Comparison of ENCODE assay signal across 1 cellular context in genomic region chr1:63442141-63442475, GRCh38.
TF ChIP-seq lines count a peak whose summit lies in the region.

No MANE protein-coding gene starts in this region.

TF ChIP-seq in SK-N-SH, 30 proteins besides CTCF, POLR2A, EP300 and RAD21 (continued from another document):
- TF ChIP-seq, protein P1, sequence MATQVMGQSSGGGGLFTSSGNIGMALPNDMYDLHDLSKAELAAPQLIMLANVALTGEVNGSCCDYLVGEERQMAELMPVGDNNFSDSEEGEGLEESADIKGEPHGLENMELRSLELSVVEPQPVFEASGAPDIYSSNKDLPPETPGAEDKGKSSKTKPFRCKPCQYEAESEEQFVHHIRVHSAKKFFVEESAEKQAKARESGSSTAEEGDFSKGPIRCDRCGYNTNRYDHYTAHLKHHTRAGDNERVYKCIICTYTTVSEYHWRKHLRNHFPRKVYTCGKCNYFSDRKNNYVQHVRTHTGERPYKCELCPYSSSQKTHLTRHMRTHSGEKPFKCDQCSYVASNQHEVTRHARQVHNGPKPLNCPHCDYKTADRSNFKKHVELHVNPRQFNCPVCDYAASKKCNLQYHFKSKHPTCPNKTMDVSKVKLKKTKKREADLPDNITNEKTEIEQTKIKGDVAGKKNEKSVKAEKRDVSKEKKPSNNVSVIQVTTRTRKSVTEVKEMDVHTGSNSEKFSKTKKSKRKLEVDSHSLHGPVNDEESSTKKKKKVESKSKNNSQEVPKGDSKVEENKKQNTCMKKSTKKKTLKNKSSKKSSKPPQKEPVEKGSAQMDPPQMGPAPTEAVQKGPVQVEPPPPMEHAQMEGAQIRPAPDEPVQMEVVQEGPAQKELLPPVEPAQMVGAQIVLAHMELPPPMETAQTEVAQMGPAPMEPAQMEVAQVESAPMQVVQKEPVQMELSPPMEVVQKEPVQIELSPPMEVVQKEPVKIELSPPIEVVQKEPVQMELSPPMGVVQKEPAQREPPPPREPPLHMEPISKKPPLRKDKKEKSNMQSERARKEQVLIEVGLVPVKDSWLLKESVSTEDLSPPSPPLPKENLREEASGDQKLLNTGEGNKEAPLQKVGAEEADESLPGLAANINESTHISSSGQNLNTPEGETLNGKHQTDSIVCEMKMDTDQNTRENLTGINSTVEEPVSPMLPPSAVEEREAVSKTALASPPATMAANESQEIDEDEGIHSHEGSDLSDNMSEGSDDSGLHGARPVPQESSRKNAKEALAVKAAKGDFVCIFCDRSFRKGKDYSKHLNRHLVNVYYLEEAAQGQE (IDR thresholded peaks at IDR 0.05; ENCODE audit: low read depth, low read length): no peak
- no peak for TF ChIP-seq RCOR1 (IDR thresholded peaks at IDR 0.05; ENCODE audit: low read length)
